24 cellular contexts compared by ENCODE assay signal in the genomic region with DNA sequence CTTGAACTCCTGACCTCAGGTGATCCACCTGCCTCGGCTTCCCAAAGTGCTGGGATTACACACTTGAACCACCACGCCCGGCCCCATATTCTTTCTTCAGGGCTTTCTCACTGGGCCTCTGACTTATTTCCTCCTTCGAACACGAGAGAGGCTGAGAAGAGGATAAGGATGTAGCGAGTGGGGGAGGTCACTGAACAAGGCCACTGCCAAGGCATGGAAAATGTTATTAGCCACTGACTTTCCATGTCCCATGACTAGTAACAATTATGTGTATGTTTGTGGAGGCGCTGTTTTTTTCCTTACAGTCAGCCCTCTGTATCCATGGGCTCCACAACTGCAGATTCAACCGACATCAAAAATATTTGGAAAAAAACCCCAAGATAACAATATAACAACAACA. TPM values are rescaled to one million over a fixed set of nuclear protein-coding genes. Genes with fewer than 3 reads are reported as not detected.
"Had no signal": no experiment of that assay in that cellular context is flagged by ENCODE, and none has a peak within 500 bp of the region (broad histone marks: within the 10 kb centered on the region; RNA-seq: fewer than 3 reads in every experiment).

No MANE protein-coding gene starts in this region.

- H3K4me1 ChIP-seq: tibial nerve, uterus had no signal

- H3K4me2 ChIP-seq: hepatocyte, smooth muscle cell had no signal

- H3K36me3 ChIP-seq: ovary, right lobe of liver, uterus had no signal

- H3K36me3 Mint-ChIP-seq: naive thymus-derived CD4-positive, alpha-beta T cell; natural killer cell treated with Interleukin-12 subunit alpha and Interleukin-12 subunit beta and Interleukin-15 and Interleukin-18, amount 100 ng/mL, for 72 hours had no signal

- H3K27me3 ChIP-seq: hepatocyte, ovary, right atrium auricular region, right lobe of liver, tibial nerve, uterus had no signal

- H3K79me2 ChIP-seq: hepatocyte had no signal

- DNase-seq: islet precursor cell; left ventricle myocardium inferior; mesendoderm; midbrain; mucosa of descending colon; naive thymus-derived CD4-positive, alpha-beta T cell; ovary; right lobe of liver; stimulated activated CD4-positive, alpha-beta T cell treated with anti-CD3 and anti-CD28 coated beads, Interleukin-12 subunit alpha, Interleukin-12 subunit beta, amount 100 ng/mL, for 4 hours; stimulated activated CD4-positive, alpha-beta T cell treated with anti-CD3 and anti-CD28 coated beads, Interleukin-15, amount 100 ng/mL, for 24 hours; stimulated activated CD4-positive, alpha-beta T cell treated with anti-CD3 and anti-CD28 coated beads, Interleukin-2, amount 100 ng/mL, for 24 hours; stimulated activated CD4-positive, alpha-beta T cell treated with anti-CD3 and anti-CD28 coated beads, Interleukin-4, amount 100 ng/mL, for 1 hour; stimulated activated naive CD4-positive, alpha-beta T cell; uterus had no signal

- H3K9me3 Mint-ChIP-seq: natural killer cell treated with Interleukin-12 subunit alpha and Interleukin-12 subunit beta and Interleukin-15 and Interleukin-18, amount 100 ng/mL, for 72 hours; stimulated activated effector memory CD8-positive, alpha-beta T cell treated with anti-CD3 and anti-CD28 coated beads, Interleukin-12 subunit alpha, Interleukin-12 subunit beta, amount 100 ng/mL, for 72 hours; stimulated activated naive CD8-positive, alpha-beta T cell treated with anti-CD3 and anti-CD28 coated beads, Interleukin-15, Interleukin-2, amounts not matched to agents 100 ng/mL and 50 ng/mL, for 24 hours; type B pancreatic cell had no signal

- H3K27me3 Mint-ChIP-seq: naive thymus-derived CD4-positive, alpha-beta T cell; natural killer cell treated with Interleukin-12 subunit alpha and Interleukin-12 subunit beta and Interleukin-15 and Interleukin-18, amount 100 ng/mL, for 72 hours; progenitor cell of endocrine pancreas; stimulated activated naive CD8-positive, alpha-beta T cell treated with anti-CD3 and anti-CD28 coated beads, Interleukin-15, Interleukin-2, amounts not matched to agents 100 ng/mL and 50 ng/mL, for 24 hours; type B pancreatic cell had no signal

- H3K27ac Mint-ChIP-seq: naive thymus-derived CD4-positive, alpha-beta T cell; natural killer cell treated with Interleukin-12 subunit alpha and Interleukin-12 subunit beta and Interleukin-15 and Interleukin-18, amount 100 ng/mL, for 72 hours; progenitor cell of endocrine pancreas; stimulated activated effector memory CD8-positive, alpha-beta T cell treated with anti-CD3 and anti-CD28 coated beads, Interleukin-12 subunit alpha, Interleukin-12 subunit beta, amount 100 ng/mL, for 72 hours; stimulated activated naive CD8-positive, alpha-beta T cell treated with anti-CD3 and anti-CD28 coated beads, Interleukin-15, Interleukin-2, amounts not matched to agents 100 ng/mL and 50 ng/mL, for 24 hours; type B pancreatic cell had no signal

- H3K4me3 Mint-ChIP-seq: naive thymus-derived CD4-positive, alpha-beta T cell; natural killer cell treated with Interleukin-12 subunit alpha and Interleukin-12 subunit beta and Interleukin-15 and Interleukin-18, amount 100 ng/mL, for 72 hours; stimulated activated effector memory CD8-positive, alpha-beta T cell treated with anti-CD3 and anti-CD28 coated beads, Interleukin-12 subunit alpha, Interleukin-12 subunit beta, amount 100 ng/mL, for 72 hours; stimulated activated naive CD8-positive, alpha-beta T cell treated with anti-CD3 and anti-CD28 coated beads, Interleukin-15, Interleukin-2, amounts not matched to agents 100 ng/mL and 50 ng/mL, for 24 hours; type B pancreatic cell had no signal

- H3K9me3 ChIP-seq: left ventricle myocardium inferior, mucosa of descending colon, ovary, right atrium auricular region, right lobe of liver, tibial nerve, uterus had no signal

- H3K4me3 ChIP-seq: hepatocyte, left ventricle myocardium inferior, lung, mucosa of descending colon, ovary, right atrium auricular region, right lobe of liver, smooth muscle cell, tibial nerve, uterus had no signal

- H2AFZ ChIP-seq: hepatocyte had no signal

- H3K27ac ChIP-seq: hepatocyte, left ventricle myocardium inferior, ovary, right atrium auricular region, right lobe of liver, tibial nerve, uterus had no signal

RNA-seq across cellular contexts. Expression of gene ARAP3, which starts 18.5 kb away (rescaled TPM):
- polyA plus RNA-seq: naive thymus-derived CD4-positive, alpha-beta T cell had no signal
